ENCODE assay signal across 8 cellular contexts in the genomic region with DNA sequence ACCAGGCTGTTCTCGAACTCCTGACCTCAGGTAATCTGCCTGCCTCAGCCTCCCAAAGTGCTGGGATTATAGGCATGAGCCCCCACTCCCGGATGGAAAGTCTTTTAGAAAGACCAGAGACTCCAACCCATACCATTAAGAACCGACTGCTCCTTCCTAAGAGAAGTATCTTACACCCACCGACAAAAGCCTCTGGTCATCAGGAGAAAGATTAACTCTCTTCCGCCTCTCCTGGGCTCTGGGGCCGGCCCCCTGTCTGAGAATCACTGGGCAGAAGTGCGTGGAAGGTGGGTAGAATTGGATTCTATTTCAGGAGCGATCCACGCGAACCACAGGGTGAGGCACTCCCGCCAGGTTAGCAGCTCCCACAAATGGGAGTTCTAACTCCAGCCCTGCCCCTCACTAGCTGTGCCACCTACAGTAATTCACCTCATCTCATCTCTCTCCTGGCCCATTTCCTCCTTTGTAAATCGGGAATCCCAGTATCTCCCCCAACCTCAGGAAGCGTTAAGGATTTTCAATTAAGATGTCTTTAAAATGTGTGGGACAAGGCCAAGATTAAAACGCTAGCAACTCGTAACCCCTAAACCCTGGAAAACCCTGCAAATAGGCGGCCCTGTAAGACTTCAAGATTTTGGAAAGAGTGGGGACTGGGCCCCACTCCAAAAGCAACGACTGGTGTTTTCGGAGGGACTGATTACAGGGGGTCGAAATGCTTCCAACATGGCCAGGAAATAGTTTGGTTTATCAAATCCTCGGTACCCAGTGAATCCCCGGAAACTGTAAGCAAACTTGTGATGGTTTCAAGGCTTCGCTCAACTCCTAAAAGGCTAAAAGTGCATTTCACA. TPM values are rescaled to one million over a fixed set of nuclear protein-coding genes. Genes with fewer than 3 reads are reported as not detected.
DNase-seq lines count a peak whose midpoint lies in the region; ATAC-seq and TF ChIP-seq lines count a peak whose summit lies in the region.

No MANE protein-coding gene starts in this region.

- TSS peak; percentile 53 for BruUV-seq in HCT116 (replicated peaks; lab: Mats Ljungman, UMichigan)

- H3K27ac Mint-ChIP-seq in activated CD4-positive, alpha-beta memory T cell treated with anti-CD3 and anti-CD28 coated beads, Interleukin-2, amount 10 ng/mL, durations not matched to agents 7 days and 5 days, result peak overlapping the region; percentile 99

- peaks cover 14 to 41% of the 10 kb centered on the region in 2 experiments for H3K4me1 ChIP-seq in HCT116 (ENCODE audit: control insufficient read depth in 1 of 2, insufficient read depth in 2 of 2, low read length in 2 of 2)
- H3K4me1 ChIP-seq in iPS DF 6.9 (ENCODE audit: control insufficient read depth, insufficient read depth, low read length), result no peaks in the 10 kb centered on the region
- H3K4me1 ChIP-seq in spleen, result peaks cover 38 to 81% (median 79%) of the 10 kb centered on the region in 6 donors

- peak overlapping the region; percentile 97 for H3K9ac ChIP-seq in HCT116 (ENCODE audit: low read length)

- H3K9me2 ChIP-seq in HCT116 (ENCODE audit: insufficient read depth), result no peaks in the 10 kb centered on the region

- H3K9me3 Mint-ChIP-seq in activated CD4-positive, alpha-beta memory T cell treated with anti-CD3 and anti-CD28 coated beads, Interleukin-2, amount 10 ng/mL, durations not matched to agents 7 days and 5 days, result no peaks in the 10 kb centered on the region

- TF ChIP-seq RAD21 in HCT116 (IDR thresholded peaks at IDR 0.05; ENCODE audit: low read depth), result no peak

- no peak overlapping the region for H2AFZ ChIP-seq in HCT116 (ENCODE audit: low read depth, low read length, poor library complexity, severe bottlenecking)

- POLR2A ChIA-PET in HCT116 (lab: Charles Lee), result interaction anchor here (0.5 to 2.2 kb wide), 20 partner anchors 8 to 545 kb away, joined by 3 to 16 read pairs (median 4); a partner anchor contains a TSS
- POLR2A ChIA-PET in activated CD4-positive, alpha-beta memory T cell treated with anti-CD3 and anti-CD28 coated beads, Interleukin-2, amount 10 ng/mL, durations not matched to agents 7 days and 5 days (lab: Charles Lee), result interaction anchor here (0.6 to 7.9 kb wide), 23 partner anchors 9 to 474 kb away, joined by 3 to 146 read pairs (median 6); a partner anchor contains a TSS

- DNase-seq in HCT116 (ENCODE audit: low read depth, low spot score), result no peak
- no peak for DNase-seq in activated CD4-positive, alpha-beta memory T cell treated with anti-CD3 and anti-CD28 coated beads, Interleukin-2, amount 10 ng/mL, durations not matched to agents 7 days and 5 days
- no peak for DNase-seq in iPS DF 6.9 (ENCODE audit: low read depth, low spot score)
- DNase-seq in spleen, result peak; percentile 79
- no peak for DNase-seq in NCI-H345 treated with DMSO at 0.1 percent for 48 hours (lab: John Stamatoyannopoulos, UW; ENCODE audit: unreplicated experiment)
- DNase-seq in SKM-1 (lab: John Stamatoyannopoulos, UW; ENCODE audit: unreplicated experiment), result no peak
- no peak for DNase-seq in NCI-H1105 (lab: John Stamatoyannopoulos, UW)

- intact Hi-C loops in HCT116 (cut with micrococcal nuclease) (no loop called here), spleen (cut with DNase I; ENCODE audit: low total_unique reads) (no loop called here)

- no CpG with 5 or more reads among the region's 22 CpGs for WGBS in iPS DF 6.9 (ENCODE audit: insufficient coverage, insufficient read length)
- WGBS in spleen, 5 donors, result 23 to 29% (median 26%) methylated on average over 21 to 22 of the region's 22 CpGs

- no peaks in the 10 kb centered on the region for H3K27me3 ChIP-seq in HCT116 (ENCODE audit: insufficient read depth, low read length)
- no peaks in the 10 kb centered on the region for H3K27me3 ChIP-seq in iPS DF 6.9 (ENCODE audit: control insufficient read depth, insufficient read depth, low read length)
- no peaks in the 10 kb centered on the region for H3K27me3 ChIP-seq in spleen (replicated peaks in 1 of 7)

- H3K4me1 Mint-ChIP-seq in activated CD4-positive, alpha-beta memory T cell treated with anti-CD3 and anti-CD28 coated beads, Interleukin-2, amount 10 ng/mL, durations not matched to agents 7 days and 5 days, result peaks cover 66% of the 10 kb centered on the region

- peaks cover 58% of the 10 kb centered on the region for H3K36me3 Mint-ChIP-seq in activated CD4-positive, alpha-beta memory T cell treated with anti-CD3 and anti-CD28 coated beads, Interleukin-2, amount 10 ng/mL, durations not matched to agents 7 days and 5 days (ENCODE audit: low read depth)

- RAD21 ChIA-PET in HCT116 (lab: Charles Lee; ENCODE audit: low non-redundant PET in 1 of 2, low total read pairs in 2 of 2, uncharacterized antibody in 2 of 2, unreplicated experiment in 2 of 2), result no interaction called here

- peak overlapping the region; percentile 87 for H3K4me2 ChIP-seq in HCT116 (ENCODE audit: low read length)

- ATAC-seq in HCT116, result no peak
- ATAC-seq in HG02885 (IDR thresholded peaks at IDR 0.05; ENCODE audit: poor library complexity, unreplicated experiment), result no peak

- peaks cover 57% of the 10 kb centered on the region for H3K79me2 ChIP-seq in HCT116 (ENCODE audit: insufficient read depth, low read length)

- H3K9me3 ChIP-seq in HCT116 (ENCODE audit: control insufficient read depth in 1 of 2, insufficient read depth in 1 of 2, low read depth in 1 of 2, low read length in 2 of 2) (no peaks in the 10 kb centered on the region), iPS DF 6.9 (ENCODE audit: control insufficient read depth, insufficient read depth, low read length) (no peaks in the 10 kb centered on the region), spleen (no peaks in the 10 kb centered on the region)

- peaks cover 12% of the 10 kb centered on the region for H4K20me1 ChIP-seq in HCT116 (ENCODE audit: insufficient read depth)

- TF ChIP-seq POLR2A in HCT116 (IDR thresholded peaks at IDR 0.05; ENCODE audit: borderline replicate concordance, extremely low read depth, insufficient read depth, insufficient read length), result no peak
- no peak for TF ChIP-seq POLR2A in spleen (IDR thresholded peaks at IDR 0.05)

- H3K36me3 ChIP-seq in HCT116 (ENCODE audit: control insufficient read depth in 1 of 2, insufficient read depth in 2 of 2, low read length in 2 of 2) (peaks cover 37 to 47% of the 10 kb centered on the region in 2 experiments), iPS DF 6.9 (ENCODE audit: control insufficient read depth, insufficient read depth, low read length) (peaks cover 38% of the 10 kb centered on the region), spleen (peaks cover 2 to 53% (median 43%) of the 10 kb centered on the region in 6 donors)

- CTCF ChIA-PET in HCT116 (lab: Charles Lee), result interaction anchor here (0.9 to 1.2 kb wide), 3 partner anchors 37 to 85 kb away, joined by 3 to 8 read pairs (median 3); a partner anchor contains a TSS
- CTCF ChIA-PET in activated CD4-positive, alpha-beta memory T cell treated with anti-CD3 and anti-CD28 coated beads, Interleukin-2, amount 10 ng/mL, durations not matched to agents 7 days and 5 days (lab: Charles Lee), result interaction anchor here (0.8 to 1.6 kb wide), 16 partner anchors 9 to 446 kb away, joined by 3 to 12 read pairs (median 5); a partner anchor contains a TSS

- H3K4me3 Mint-ChIP-seq in activated CD4-positive, alpha-beta memory T cell treated with anti-CD3 and anti-CD28 coated beads, Interleukin-2, amount 10 ng/mL, durations not matched to agents 7 days and 5 days, result peak overlapping the region; percentile 92

- H3K4me3 ChIP-seq in HCT116 (replicated peaks in 1 of 2; ENCODE audit: low read depth in 1 of 2, low read length in 2 of 2) (peak overlapping the region; percentile 52 to 79), iPS DF 6.9 (ENCODE audit: low read length) (peak overlapping the region; percentile 92; the same call in 1 of the 2 replicates), spleen (peak overlapping the region; percentile 53 to 91 (median 65))

- no peaks in the 10 kb centered on the region for H3K27me3 Mint-ChIP-seq in activated CD4-positive, alpha-beta memory T cell treated with anti-CD3 and anti-CD28 coated beads, Interleukin-2, amount 10 ng/mL, durations not matched to agents 7 days and 5 days

- peak overlapping the region; percentile 98 for H3K27ac ChIP-seq in HCT116 (ENCODE audit: low read depth, low read length)
- H3K27ac ChIP-seq in iPS DF 6.9 (ENCODE audit: low read length), result no peak overlapping the region
- peak overlapping the region; percentile 92 to 100 (median 100) for H3K27ac ChIP-seq in spleen

- TF ChIP-seq CTCF in HCT116 (IDR thresholded peaks at IDR 0.05 in 2 of 3, conservative IDR thresholded peaks at IDR 0.05 in 1 of 3; ENCODE audit: borderline replicate concordance in 1 of 3, insufficient read depth in 1 of 3, low read depth in 2 of 3, low read length in 2 of 3), result no peak
- no peak for TF ChIP-seq CTCF in spleen (IDR thresholded peaks at IDR 0.05 in 8 of 11, conservative IDR thresholded peaks at IDR 0.05 in 3 of 11)

TF ChIP-seq in HCT116, 20 proteins besides CTCF, POLR2A, EP300 and RAD21 (continues in another document):
- no peak for TF ChIP-seq SRF (IDR thresholded peaks at IDR 0.05; ENCODE audit: low read depth)

RNA-seq across cellular contexts. Expression of a gene that starts 1.3 kb away (rescaled TPM):
- total RNA-seq in HCT116 (2021; ENCODE audit: unreplicated experiment) (551 TPM), spleen (100 to 1,000 TPM; 188 to 357 (median 294) TPM)
- 391 and 470 TPM in 2 replicates for polyA plus RNA-seq in HCT116 (2012)
- total RNA-seq in activated CD4-positive, alpha-beta memory T cell treated with anti-CD3 and anti-CD28 coated beads, Interleukin-2, amount 10 ng/mL, durations not matched to agents 7 days and 5 days, result 100 to 1,000 TPM; 457 to 464 TPM
- polyA plus RNA-seq in spleen, result 100 to 1,000 TPM; 147 to 175 (median 168) TPM

RNA-seq across cellular contexts. Expression of a gene that starts 16.9 kb away (rescaled TPM):
- total RNA-seq in HCT116 (2021; ENCODE audit: unreplicated experiment), result 81.3 TPM
- 110 and 119 TPM in 2 replicates for polyA plus RNA-seq in HCT116 (2012)
- 100 to 1,000 TPM; 188 to 195 TPM for total RNA-seq in activated CD4-positive, alpha-beta memory T cell treated with anti-CD3 and anti-CD28 coated beads, Interleukin-2, amount 10 ng/mL, durations not matched to agents 7 days and 5 days
- total RNA-seq in spleen, result 100 to 1,000 TPM; 119 to 293 (median 191) TPM
- 100 to 1,000 TPM; 196 to 370 (median 216) TPM for polyA plus RNA-seq in spleen

RNA-seq across cellular contexts. Expression of a gene that starts 29.6 kb away (rescaled TPM):
- total RNA-seq in HCT116 (2021; ENCODE audit: unreplicated experiment), result 28.6 TPM
- polyA plus RNA-seq in HCT116 (2012), result 27.0 and 28.7 TPM in 2 replicates
- total RNA-seq in activated CD4-positive, alpha-beta memory T cell treated with anti-CD3 and anti-CD28 coated beads, Interleukin-2, amount 10 ng/mL, durations not matched to agents 7 days and 5 days, result 10 to 100 TPM; 79.9 to 82.2 TPM
- 10 to 100 TPM; 14.5 to 31.3 (median 26.5) TPM for total RNA-seq in spleen
- polyA plus RNA-seq in spleen, result 10 to 100 TPM; 26.6 to 42.5 (median 36.0) TPM

RNA-seq across cellular contexts. Expression of a gene that starts 35.8 kb away (rescaled TPM):
- total RNA-seq in HCT116 (2021; ENCODE audit: unreplicated experiment) (0.86 TPM), spleen (1 to 10 TPM; 1.1 to 7.5 (median 2.8) TPM)
- 0.19 and 0.36 TPM in 2 replicates for polyA plus RNA-seq in HCT116 (2012)
- under 1 TPM; 0.81 to 0.93 TPM for total RNA-seq in activated CD4-positive, alpha-beta memory T cell treated with anti-CD3 and anti-CD28 coated beads, Interleukin-2, amount 10 ng/mL, durations not matched to agents 7 days and 5 days
- polyA plus RNA-seq in spleen, result 1 to 10 TPM; 2.9 to 9.6 (median 9.3) TPM

RNA-seq across cellular contexts. Expression of a gene that starts 50.9 kb away (rescaled TPM):
- 15.4 TPM for total RNA-seq in HCT116 (2021; ENCODE audit: unreplicated experiment)
- polyA plus RNA-seq in HCT116 (2012), result 13.9 and 16.3 TPM in 2 replicates
- total RNA-seq in activated CD4-positive, alpha-beta memory T cell treated with anti-CD3 and anti-CD28 coated beads, Interleukin-2, amount 10 ng/mL, durations not matched to agents 7 days and 5 days, result 10 to 100 TPM; 51.4 to 53.2 TPM
- total RNA-seq in spleen, result 10 to 100 TPM; 44.5 to 81.0 (median 61.8) TPM
- polyA plus RNA-seq in spleen, result 10 to 100 TPM; 25.8 to 45.1 (median 30.7) TPM
